8 cellular contexts compared by ENCODE assay signal in genomic region chr14:97219356-97220017, GRCh38.
A peak's percentile ranks its signal among the peaks of the same experiment; 100 is the strongest.
DNase-seq lines count a peak whose midpoint lies in the region; ATAC-seq lines count a peak whose summit lies in the region.

No MANE protein-coding gene starts in this region.

- H3K4me3 Mint-ChIP-seq in activated T-cell treated with anti-CD3 and anti-CD28 coated beads, Interleukin-2, amount 50 U/mL, for 4 hours: peak overlapping the region; percentile 82

- no peaks in the 10 kb centered on the region for H3K36me3 Mint-ChIP-seq in activated T-cell treated with anti-CD3 and anti-CD28 coated beads, Interleukin-2, amount 50 U/mL, for 4 hours (ENCODE audit: insufficient read depth)

- peaks cover 16% of the 10 kb centered on the region for H3K4me1 Mint-ChIP-seq in activated T-cell treated with anti-CD3 and anti-CD28 coated beads, Interleukin-2, amount 50 U/mL, for 4 hours (ENCODE audit: low read depth)

- peak overlapping the region; percentile 42 for H3K4me3 ChIP-seq in iPS-11a (ENCODE audit: low read depth, low read length)

- H3K27me3 Mint-ChIP-seq in activated T-cell treated with anti-CD3 and anti-CD28 coated beads, Interleukin-2, amount 50 U/mL, for 4 hours (ENCODE audit: low read depth): peaks cover 11% of the 10 kb centered on the region

- ATAC-seq in activated T-cell treated with anti-CD3 and anti-CD28 coated beads, Interleukin-2, amount 50 U/mL, for 4 hours: peak; percentile 48 to 54

- DNase-seq in NCI-H2171 treated with DMSO at 0.1 percent for 48 hours (lab: John Stamatoyannopoulos, UW) (peak; percentile 36), NCI-H2171 (lab: John Stamatoyannopoulos, UW) (no peak), SIG-M5 (lab: John Stamatoyannopoulos, UW) (no peak), HuH-7.5 (ENCODE audit: low spot score) (no peak), iPS-NIHi7 (ENCODE audit: extremely low spot score) (no peak)
- DNase-seq in activated T-cell treated with anti-CD3 and anti-CD28 coated beads, Interleukin-2, amount 50 U/mL, for 4 hours: no peak
- peak; percentile 37 for DNase-seq in stimulated activated CD8-positive, alpha-beta memory T cell treated with anti-CD3 and anti-CD28 coated beads, Interleukin-4, amount 100 ng/mL, for 48 hours

- H3K9me3 Mint-ChIP-seq in activated T-cell treated with anti-CD3 and anti-CD28 coated beads, Interleukin-2, amount 50 U/mL, for 4 hours: no peaks in the 10 kb centered on the region

Comparison
In these comparisons a context has a peak if more than half of its experiments do, and no peak if none do; other contexts are left out.
1. DNase-seq: peak in NCI-H2171 treated with DMSO at 0.1 percent for 48 hours (single experiment) and stimulated activated CD8-positive, alpha-beta memory T cell treated with anti-CD3 and anti-CD28 coated beads, Interleukin-4, amount 100 ng/mL, for 48 hours (single experiment); none in NCI-H2171 (single experiment), activated T-cell treated with anti-CD3 and anti-CD28 coated beads, Interleukin-2, amount 50 U/mL, for 4 hours (single experiment), SIG-M5 (single experiment), HuH-7.5 (single experiment) and iPS-NIHi7 (single experiment).